Comparison of ENCODE assay signal across 9 cellular contexts in genomic region chr1:153544453-153545066, GRCh38. TPM values are rescaled to one million over a fixed set of nuclear protein-coding genes. Genes with fewer than 3 reads are reported as not detected.
DNase-seq lines count a peak whose midpoint lies in the region; ATAC-seq and TF ChIP-seq lines count a peak whose summit lies in the region.
"Had no signal": no experiment of that assay in that cellular context is flagged by ENCODE, and none has a peak within 500 bp of the region (broad histone marks: within the 10 kb centered on the region; RNA-seq: fewer than 3 reads in every experiment).

No MANE protein-coding gene starts in this region.

- CTCF ChIA-PET in T-cell (lab: Charles Lee): interaction anchor here (1.1 to 2.8 kb wide), 6 partner anchors 9 to 34 kb away, joined by 3 to 35 read pairs (median 10); partner anchors contain the start of gene S100A6 (in 1 of the 2)

- H3K9ac ChIP-seq in skeletal muscle satellite cell (ENCODE audit: low read depth, low read length): peak overlapping the region; percentile 78

- H3K27ac Mint-ChIP-seq in T-cell (peak overlapping the region; percentile 100), glutamatergic neuron (ENCODE audit: unreplicated experiment) (peak overlapping the region; percentile 85)

- POLR2A ChIA-PET in T-cell (lab: Charles Lee): interaction anchor here (0.6 to 2.8 kb wide), 3 partner anchors 9 to 24 kb away, joined by 3 to 14 read pairs (median 4); partner anchors contain the start of gene S100A6 (in 1 of the 2)

- peaks cover 82% of the 10 kb centered on the region for H3K4me1 ChIP-seq in skeletal muscle satellite cell (ENCODE audit: control insufficient read depth, insufficient read depth, low read length)

- peak overlapping the region; percentile 77 for H3K4me2 ChIP-seq in skeletal muscle satellite cell (ENCODE audit: low read length)

- ATAC-seq in GM18909 (IDR thresholded peaks at IDR 0.05; ENCODE audit: poor library complexity, unreplicated experiment): peak; percentile 8
- ATAC-seq in T-cell (replicated peaks in 1 of 4): no peak
- no peak for ATAC-seq in HG02973 (IDR thresholded peaks at IDR 0.05; ENCODE audit: unreplicated experiment)

- peaks cover 74 to 91% (median 82%) of the 10 kb centered on the region in 3 donors for H3K4me1 Mint-ChIP-seq in T-cell
- peaks cover 20% of the 10 kb centered on the region for H3K4me1 Mint-ChIP-seq in glutamatergic neuron (ENCODE audit: low read depth, unreplicated experiment)

- no peak for DNase-seq in T-cell
- no peak for DNase-seq in glutamatergic neuron
- no peak for DNase-seq in SHP77 treated with DMSO at 0.1 percent for 48 hours (lab: John Stamatoyannopoulos, UW)
- DNase-seq in DMS153 treated with DMSO at 0.1 percent for 48 hours (lab: John Stamatoyannopoulos, UW; ENCODE audit: unreplicated experiment): no peak
- DNase-seq in HK-2 (ENCODE audit: unreplicated experiment): no peak
- DNase-seq: cerebellar nuclear complex had no signal

- H3K36me3 Mint-ChIP-seq in T-cell: peaks cover 21% of the 10 kb centered on the region
- H3K36me3 Mint-ChIP-seq in glutamatergic neuron (ENCODE audit: unreplicated experiment): no peaks in the 10 kb centered on the region

- H3K27me3 ChIP-seq in skeletal muscle satellite cell (ENCODE audit: control insufficient read depth, insufficient read depth, low read length): no peaks in the 10 kb centered on the region

- peak overlapping the region; percentile 91 to 95 (median 93) for H3K4me3 Mint-ChIP-seq in T-cell
- H3K4me3 Mint-ChIP-seq in glutamatergic neuron (ENCODE audit: unreplicated experiment): no peak overlapping the region

- no peaks in the 10 kb centered on the region for H3K36me3 ChIP-seq in skeletal muscle satellite cell (ENCODE audit: insufficient read depth, low read length)

- H3K27me3 Mint-ChIP-seq in T-cell (no peaks in the 10 kb centered on the region), glutamatergic neuron (ENCODE audit: unreplicated experiment) (peaks cover 10% of the 10 kb centered on the region)

- H3K4me3 ChIP-seq in skeletal muscle satellite cell (ENCODE audit: low read length): peak overlapping the region; percentile 67

- no peaks in the 10 kb centered on the region for H3K9me3 ChIP-seq in skeletal muscle satellite cell (replicated peaks; ENCODE audit: low read length)

- no peak for TF ChIP-seq CTCF in glutamatergic neuron (IDR thresholded peaks at IDR 0.05; ENCODE audit: partially characterized antibody, unreplicated experiment)

- H3K9me3 Mint-ChIP-seq in T-cell (no peaks in the 10 kb centered on the region), glutamatergic neuron (ENCODE audit: unreplicated experiment) (peaks cover 7% of the 10 kb centered on the region)

RNA-seq across cellular contexts. Expression of gene S100A4, which starts 1.0 kb away (rescaled TPM):
- 100 to 1,000 TPM; 297 to 698 (median 384) TPM for total RNA-seq in T-cell
- total RNA-seq in glutamatergic neuron (ENCODE audit: unreplicated experiment): 4.7 TPM
- 169 and 399 TPM in 2 replicates for total RNA-seq in skeletal muscle satellite cell (2012; rRNA removed)

RNA-seq across cellular contexts. Expression of gene S100A5, which starts 3.8 kb away (rescaled TPM):
- total RNA-seq in T-cell: 1 to 10 TPM in 3 of 5 donors, under 1 TPM in 1, not detected in 1; 0.36 to 1.6 (median 1.2) TPM
- not detected for total RNA-seq in glutamatergic neuron (ENCODE audit: unreplicated experiment)
- total RNA-seq in skeletal muscle satellite cell (2012; rRNA removed): 1.3 TPM in 1 of 2 replicates, not detected in the other

RNA-seq across cellular contexts. Expression of gene S100A3, which starts 4.5 kb away (rescaled TPM):
- total RNA-seq in T-cell: not detected
- not detected for total RNA-seq in glutamatergic neuron (ENCODE audit: unreplicated experiment)
- total RNA-seq in skeletal muscle satellite cell (2012; rRNA removed): 11.6 and 13.2 TPM in 2 replicates

RNA-seq across cellular contexts. Expression of gene S100A6, which starts 8.8 kb away (rescaled TPM):
- 100 to 1,000 TPM; 200 to 467 (median 400) TPM for total RNA-seq in T-cell
- 41.9 TPM for total RNA-seq in glutamatergic neuron (ENCODE audit: unreplicated experiment)
- 1,129 and 1,390 TPM in 2 replicates for total RNA-seq in skeletal muscle satellite cell (2012; rRNA removed)

RNA-seq across cellular contexts. Expression of gene S100A2, which starts 21.1 kb away (rescaled TPM):
- total RNA-seq in T-cell (under 1 TPM in 1 of 5 donors, not detected in 4; 0.66 TPM), glutamatergic neuron (ENCODE audit: unreplicated experiment) (1.1 TPM)
- 2.5 and 3.9 TPM in 2 replicates for total RNA-seq in skeletal muscle satellite cell (2012; rRNA removed)

Comparison
In these comparisons a context has a peak if more than half of its experiments do, and no peak if none do; other contexts are left out.
1. RNA of gene S100A4, which starts 1.0 kb away (total RNA-seq): 297 to 698 TPM in T-cell; 4.7 TPM in glutamatergic neuron (single experiment); every median in the first group is over 10 times any median in the second.